8 cellular contexts compared by ENCODE assay signal in genomic region chr1:91500756-91501526, GRCh38. TPM values are rescaled to one million over a fixed set of nuclear protein-coding genes. Genes with fewer than 3 reads are reported as not detected.
A peak's percentile ranks its signal among the peaks of the same experiment; 100 is the strongest.
DNase-seq lines count a peak whose midpoint lies in the region; ATAC-seq and TF ChIP-seq lines count a peak whose summit lies in the region.

Gene CDC7, plus strand, starts transcription at chr1:91500851. Its CDS starts 866 bp downstream, at chr1:91501717.

- H3K9me3 ChIP-seq in HUES6 (ENCODE audit: control insufficient read depth, insufficient read depth, low read depth, low read length) (no peaks in the 10 kb centered on the region), OCI-LY1 (ENCODE audit: low read length) (no peaks in the 10 kb centered on the region)

- H3K27ac ChIP-seq in HUES6 (ENCODE audit: low read depth, low read length) = peak within 1 kb of the TSS; percentile 98
- H3K27ac ChIP-seq in OCI-LY1 (ENCODE audit: low read depth, low read length, poor library complexity, severe bottlenecking) = peak within 1 kb of the TSS; percentile 68

- DNase-seq in DMS114 treated with DMSO at 0.1 percent for 48 hours (lab: John Stamatoyannopoulos, UW; ENCODE audit: unreplicated experiment) (peak; percentile 95), activated T-cell treated with anti-CD3 and anti-CD28 coated beads for 24 hours (ENCODE audit: low read depth) (peak; percentile 85), epithelial cell of proximal tubule (ENCODE audit: low read depth) (peak; percentile 37), mucosa of gallbladder (ENCODE audit: low spot score) (peak; percentile 90)
- DNase-seq in stimulated activated CD8-positive, alpha-beta memory T cell treated with anti-CD3 and anti-CD28 coated beads, Interleukin-4, amount 100 ng/mL, for 24 hours (ENCODE audit: low read depth) = peak; percentile 80

- peaks cover 5% of the 10 kb centered on the region; the same call in 1 of the 2 replicates for H3K36me3 ChIP-seq in HUES6 (ENCODE audit: control insufficient read depth, insufficient read depth, low read length)
- H3K36me3 ChIP-seq in OCI-LY1 (ENCODE audit: insufficient read depth, low read length) = peaks cover 20% of the 10 kb centered on the region; the same call in 1 of the 2 replicates

- peak within 1 kb of the TSS; percentile 90 for H3K4me3 ChIP-seq in HUES6 (ENCODE audit: low read depth, low read length)
- peak within 1 kb of the TSS; percentile 87 for H3K4me3 ChIP-seq in OCI-LY1 (ENCODE audit: low read depth, low read length, poor library complexity, severe bottlenecking)
- peak within 1 kb of the TSS; percentile 79 for H3K4me3 ChIP-seq in epithelial cell of proximal tubule (ENCODE audit: low read depth, low read length)

- H3F3A ChIP-seq in OCI-LY1 (ENCODE audit: insufficient read depth, low read length) = no peaks in the 10 kb centered on the region

- H3K9me2 ChIP-seq in OCI-LY1 (ENCODE audit: low read depth, low read length) = no peaks in the 10 kb centered on the region

- H4K20me1 ChIP-seq in OCI-LY1 (ENCODE audit: insufficient read depth, low read length) = no peaks in the 10 kb centered on the region

- H3K79me2 ChIP-seq in OCI-LY1 (ENCODE audit: insufficient read depth, low read length) = peaks cover 48% of the 10 kb centered on the region

- H3K4me1 ChIP-seq in HUES6 (ENCODE audit: control insufficient read depth, insufficient read depth, low read length) = peaks cover 33% of the 10 kb centered on the region
- peaks cover 44% of the 10 kb centered on the region for H3K4me1 ChIP-seq in OCI-LY1 (ENCODE audit: insufficient read depth, low read length, severe bottlenecking)

- H3K27me3 ChIP-seq in HUES6 (ENCODE audit: control insufficient read depth, insufficient read depth, low read length) = no peaks in the 10 kb centered on the region
- H3K27me3 ChIP-seq in OCI-LY1 (ENCODE audit: insufficient read depth, low read length) = no peaks in the 10 kb centered on the region

- H3K9ac ChIP-seq in HUES6 (ENCODE audit: low read length) (peak within 1 kb of the TSS; percentile 97), OCI-LY1 (ENCODE audit: low read length) (peak within 1 kb of the TSS; percentile 92)

- peak; percentile 49; the same call in 1 of the 2 replicates for TF ChIP-seq CTCF in OCI-LY1 (IDR thresholded peaks at IDR 0.05; ENCODE audit: low read length)
- TF ChIP-seq CTCF in epithelial cell of proximal tubule (conservative IDR thresholded peaks at IDR 0.05; ENCODE audit: low read depth, low read length) = peak; percentile 47

- peak within 1 kb of the TSS; percentile 89 for H3K4me2 ChIP-seq in OCI-LY1 (ENCODE audit: low read length)

- H2AFZ ChIP-seq in OCI-LY1 (ENCODE audit: low read length) = peak within 1 kb of the TSS; percentile 88

- peak; percentile 74 for ATAC-seq in GM21447 (IDR thresholded peaks at IDR 0.05; ENCODE audit: unreplicated experiment)

RNA-seq across cellular contexts. Expression of gene CDC7, which starts in this region (rescaled TPM):
- 12.3 and 12.4 TPM in 2 replicates for total RNA-seq in epithelial cell of proximal tubule
- 1.6 TPM for total RNA-seq in mucosa of gallbladder

Comparison
In these comparisons a context has a peak if more than half of its experiments do, and no peak if none do; other contexts are left out.
1. Peak in every context shown above with its lines: DNase-seq, ATAC-seq, H3K4me3 ChIP-seq and H3K27ac ChIP-seq.
2. DNase-seq: peak in every context shown above with its lines; median percentile 95 in DMS114 treated with DMSO at 0.1 percent for 48 hours; 90 in mucosa of gallbladder; 85 in activated T-cell treated with anti-CD3 and anti-CD28 coated beads for 24 hours; 80 in stimulated activated CD8-positive, alpha-beta memory T cell treated with anti-CD3 and anti-CD28 coated beads, Interleukin-4, amount 100 ng/mL, for 24 hours; 37 in epithelial cell of proximal tubule.